8 cellular contexts compared by ENCODE assay signal in genomic region chr2:241103176-241103595, GRCh38. TPM values are rescaled to one million over a fixed set of nuclear protein-coding genes. Genes with fewer than 3 reads are reported as not detected.
DNase-seq lines count a peak whose midpoint lies in the region; ATAC-seq and TF ChIP-seq lines count a peak whose summit lies in the region.

No MANE protein-coding gene starts in this region.

- H2AFZ ChIP-seq in parathyroid adenoma, result peak overlapping the region; percentile 93

- peak overlapping the region; percentile 95 for H3K9ac ChIP-seq in ES-I3 (ENCODE audit: low read depth, low read length)
- H3K9ac ChIP-seq in parathyroid adenoma, result peak overlapping the region; percentile 78

- BruUV-seq in Panc1 (replicated peaks; lab: Mats Ljungman, UMichigan), result no TSS peak

- TF ChIP-seq CTCF in Panc1 (IDR thresholded peaks at IDR 0.05) (no peak), parathyroid adenoma (IDR thresholded peaks at IDR 0.05) (no peak)

- H3K4me2 ChIP-seq in parathyroid adenoma (ENCODE audit: low read length), result peak overlapping the region; percentile 89

- no peaks in the 10 kb centered on the region for H3K4me1 ChIP-seq in ES-I3 (ENCODE audit: insufficient read depth, low read length)
- H3K4me1 ChIP-seq in Panc1 (ENCODE audit: control insufficient read depth, insufficient read depth, low read length), result peaks cover 9% of the 10 kb centered on the region
- H3K4me1 ChIP-seq in parathyroid adenoma, result no peaks in the 10 kb centered on the region

- H3K9me3 ChIP-seq in ES-I3 (ENCODE audit: control insufficient read depth, insufficient read depth, low read length) (no peaks in the 10 kb centered on the region), Panc1 (ENCODE audit: control insufficient read depth, insufficient read depth, low read depth, low read length) (no peaks in the 10 kb centered on the region), parathyroid adenoma (ENCODE audit: control insufficient read depth, low read length) (no peaks in the 10 kb centered on the region)

- POLR2A ChIA-PET in Panc1 (lab: Charles Lee), result no interaction called here

- CTCF ChIA-PET in Panc1 (lab: Charles Lee), result no interaction called here

- H3K27me3 ChIP-seq in Panc1 (ENCODE audit: control insufficient read depth, insufficient read depth, low read length), result no peaks in the 10 kb centered on the region
- no peaks in the 10 kb centered on the region for H3K27me3 ChIP-seq in parathyroid adenoma (ENCODE audit: control insufficient read depth, insufficient read depth, low read length)

- peaks cover 4% of the 10 kb centered on the region; the same call in 1 of the 2 replicates for H3K36me3 ChIP-seq in ES-I3 (ENCODE audit: insufficient read depth, low read length)
- 0 out of 2 replicates have a peak, but pooled peaks cover under 1% of the 10 kb centered on the region for H3K36me3 ChIP-seq in Panc1 (ENCODE audit: control insufficient read depth, insufficient read depth, low read length)
- H3K36me3 ChIP-seq in parathyroid adenoma (ENCODE audit: control insufficient read depth, insufficient read depth, low read length), result no peaks in the 10 kb centered on the region

- peaks cover 9% of the 10 kb centered on the region for H3K79me2 ChIP-seq in parathyroid adenoma

- in situ Hi-C loops in Panc1 (cut with HindIII; ENCODE audit: low pct_unique_long_range_greater_than_20kb, low sequenced_read_pairs), result no loop called here

- ATAC-seq in Panc1, result no peak
- no peak for ATAC-seq in HG02642 (IDR thresholded peaks at IDR 0.05; ENCODE audit: poor library complexity, unreplicated experiment)

- H3K4me3 ChIP-seq in Panc1 (ENCODE audit: low read depth in 2 of 2, low read length in 2 of 2), result peak overlapping the region; percentile 75 to 87
- H3K4me3 ChIP-seq in parathyroid adenoma (ENCODE audit: low read depth, low read length), result peak overlapping the region; percentile 75

- H3K27ac ChIP-seq in Panc1 (ENCODE audit: low read length) (peak overlapping the region; percentile 95), epithelial cell of prostate (peak overlapping the region; percentile 73), parathyroid adenoma (peak overlapping the region; percentile 87)

- intact Hi-C loops in Panc1 (cut with micrococcal nuclease; ENCODE audit: unreplicated experiment), result no loop called here

- DNase-seq in Panc1 (ENCODE audit: low read depth, low spot score) (no peak), epithelial cell of prostate (ENCODE audit: low read depth, low spot score) (no peak), NCI-H526 (lab: John Stamatoyannopoulos, UW) (no peak), NCI-H748 (lab: John Stamatoyannopoulos, UW; ENCODE audit: unreplicated experiment) (no peak)
- DNase-seq in stimulated activated CD4-positive, alpha-beta T cell treated with anti-CD3 and anti-CD28 coated beads, Interleukin-4, amount 100 ng/mL, for 4 hours, result no peak

RNA-seq across cellular contexts. Expression of gene MTERF4, which starts 1.1 kb away (rescaled TPM):
- total RNA-seq in Panc1 (2021; ENCODE audit: unreplicated experiment), result 28.9 TPM
- 35.8 TPM for polyA plus RNA-seq in Panc1 (2012; ENCODE audit: insufficient read length)

RNA-seq across cellular contexts. Expression of gene PASK, which starts 46.1 kb away (rescaled TPM):
- total RNA-seq in Panc1 (2021; ENCODE audit: unreplicated experiment), result 51.6 TPM
- polyA plus RNA-seq in Panc1 (2012; ENCODE audit: insufficient read length), result 14.3 TPM

RNA-seq across cellular contexts. Expression of gene PPP1R7, which starts 47.1 kb away (rescaled TPM):
- 64.2 TPM for total RNA-seq in Panc1 (2021; ENCODE audit: unreplicated experiment)
- 116 TPM for polyA plus RNA-seq in Panc1 (2012; ENCODE audit: insufficient read length)
